Comparison of ENCODE assay signal across 27 cellular contexts in genomic region chr21:15446193-15446592, GRCh38.
DNase-seq lines count a peak whose midpoint lies in the region; ATAC-seq, FAIRE-seq and TF ChIP-seq lines count a peak whose summit lies in the region.
"Had no signal": no experiment of that assay in that cellular context is flagged by ENCODE, and none has a peak within 500 bp of the region (broad histone marks: within the 10 kb centered on the region; RNA-seq: fewer than 3 reads in every experiment).

No MANE protein-coding gene starts in this region.

- TF ChIP-seq CTCF in GM12878 (IDR thresholded peaks at IDR 0.05 in 2 of 3, conservative IDR thresholded peaks at IDR 0.05 in 1 of 3; ENCODE audit: control insufficient read depth in 2 of 3, extremely low read depth in 1 of 3, insufficient read depth in 1 of 3, low read depth in 3 of 3, low read length in 3 of 3) = no peak

- in situ Hi-C loops in GM12878 (cut with MboI) = no loop called here

- no peak for TF ChIP-seq EP300 in GM12878 (IDR thresholded peaks at IDR 0.05; ENCODE audit: borderline replicate concordance in 1 of 2, control insufficient read depth in 1 of 2, low read depth in 2 of 2, low read length in 2 of 2)

- H2AFZ ChIP-seq in GM12878 (ENCODE audit: control insufficient read depth, low read depth, low read length) = no peak overlapping the region
- H2AFZ ChIP-seq in trophoblast cell (ENCODE audit: insufficient read depth, low read length, poor library complexity) = no peak overlapping the region
- H2AFZ ChIP-seq: GM23248, hepatocyte, parathyroid adenoma had no signal

- no peak overlapping the region for H3K27ac ChIP-seq in GM12878 (ENCODE audit: control insufficient read depth, insufficient read depth)
- H3K27ac ChIP-seq in trophoblast cell (ENCODE audit: low read depth, low read length) = no peak overlapping the region
- H3K27ac ChIP-seq: breast epithelium, colonic mucosa, foreskin keratinocyte, GM23248, hepatocyte, parathyroid adenoma, thoracic aorta had no signal

- H4K91ac ChIP-seq in trophoblast cell (ENCODE audit: low read depth, low read length) = no peak overlapping the region

- peak overlapping the region; percentile 38 for H4K8ac ChIP-seq in trophoblast cell (ENCODE audit: low read depth, low read length)

- TF ChIP-seq POLR2A in GM12878 (IDR thresholded peaks at IDR 0.05; ENCODE audit: low read depth, low read length) = no peak

- H4K20me1 ChIP-seq in GM12878 (ENCODE audit: control insufficient read depth, insufficient read depth) = no peaks in the 10 kb centered on the region

- no peak overlapping the region for H3K14ac ChIP-seq in trophoblast cell (ENCODE audit: low read length)

- CTCF ChIA-PET in GM12878 (lab: Yijun Ruan, JAX) = no interaction called here

- H3K27me3 ChIP-seq in GM12878 (replicated peaks in 1 of 2; ENCODE audit: control insufficient read depth in 2 of 2, insufficient read depth in 2 of 2, low read length in 1 of 2) = no peaks in the 10 kb centered on the region
- H3K27me3 ChIP-seq in trophoblast cell (ENCODE audit: insufficient read depth, low read length) = no peaks in the 10 kb centered on the region
- H3K27me3 ChIP-seq: breast epithelium, colonic mucosa, foreskin keratinocyte, hepatocyte, right lobe of liver had no signal

- H3K9me3 ChIP-seq in GM12878 (replicated peaks; ENCODE audit: control insufficient read depth, insufficient read depth, low read length) = no peaks in the 10 kb centered on the region; the same call in 2 of the 3 replicates
- H3K9me3 ChIP-seq in trophoblast cell (ENCODE audit: insufficient read depth, low read depth, low read length) = no peaks in the 10 kb centered on the region
- H3K9me3 ChIP-seq: colonic mucosa, thoracic aorta had no signal

- WGBS in GM12878 (ENCODE audit: insufficient coverage, insufficient replicate concordance, low lambda C conversion rate, missing lambda C conversion rate) = 0% methylated on average over 3 of the region's 3 CpGs
- WGBS in trophoblast cell (ENCODE audit: extremely low coverage, insufficient coverage, insufficient read length) = no CpG with 5 or more reads among the region's 3 CpGs

- peak overlapping the region; percentile 80 for H2BK12ac ChIP-seq in trophoblast cell (ENCODE audit: low read length)

- H3K18ac ChIP-seq in trophoblast cell (ENCODE audit: low read length) = no peak overlapping the region

- H3K4me2 ChIP-seq in GM12878 (ENCODE audit: control insufficient read depth, insufficient read depth) (no peak overlapping the region), trophoblast cell (ENCODE audit: low read length) (no peak overlapping the region)
- H3K4me2 ChIP-seq: hepatocyte had no signal

- H3K36me3 ChIP-seq in GM12878 (ENCODE audit: control insufficient read depth in 2 of 2, insufficient read depth in 2 of 2, low read length in 1 of 2) (no peaks in the 10 kb centered on the region), trophoblast cell (ENCODE audit: control insufficient read depth in 1 of 2, insufficient read depth in 2 of 2, low read length in 2 of 2) (no peaks in the 10 kb centered on the region)
- H3K36me3 ChIP-seq: breast epithelium, colonic mucosa, right lobe of liver, thoracic aorta had no signal

- DNase-seq in CD1c-positive myeloid dendritic cell (ENCODE audit: extremely low spot score) = peak; percentile 13
- peak; percentile 78 for DNase-seq in LHCN-M2 (ENCODE audit: low read depth)
- DNase-seq in GM12878 (ENCODE audit: low read depth, low spot score) = no peak
- no peak for DNase-seq in trophoblast cell
- DNase-seq in occipital lobe (lab: John Stamatoyannopoulos, UW) = no peak
- no peak for DNase-seq in hepatic stellate cell (ENCODE audit: low spot score)
- DNase-seq: activated CD4-positive, alpha-beta T cell treated with anti-CD3 and anti-CD28 coated beads for 36 hours; activated CD8-positive, alpha-beta memory T cell treated with anti-CD3 and anti-CD28 coated beads for 24 hours; activated T-cell treated with anti-CD3 and anti-CD28 coated beads, Interleukin-2, amount 50 U/mL, for 24 hours; CD8-positive, alpha-beta memory T cell; colonic mucosa; foreskin keratinocyte; GM23248; midbrain; natural killer cell; NCI-H1092 treated with DMSO at 0.1 percent for 48 hours; NCI-H2029 treated with DMSO at 0.1 percent for 48 hours; NCI-H226; right lobe of liver; stimulated activated naive CD8-positive, alpha-beta T cell treated with anti-CD3 and anti-CD28 coated beads, Interleukin-15, Interleukin-2, amounts not matched to agents 100 U/mL and 50 U/mL, for 24 hours had no signal

- H3K23ac ChIP-seq in trophoblast cell (ENCODE audit: low read length) = no peak overlapping the region

- TF ChIP-seq RAD21 in GM12878 (IDR thresholded peaks at IDR 0.05; ENCODE audit: insufficient read depth, low read depth, low read length) = no peak

- peaks cover 7% of the 10 kb centered on the region for H3K79me1 ChIP-seq in trophoblast cell (ENCODE audit: low read length)

- H3K4me1 ChIP-seq in GM12878 (ENCODE audit: control insufficient read depth, insufficient read depth, low read length) (peaks cover 13% of the 10 kb centered on the region; the same call in 1 of the 2 replicates), trophoblast cell (ENCODE audit: control insufficient read depth in 1 of 2, insufficient read depth in 2 of 2, low read length in 2 of 2) (peaks cover 5 to 9% of the 10 kb centered on the region in 2 experiments)
- H3K4me1 ChIP-seq: breast epithelium, colonic mucosa, foreskin keratinocyte, parathyroid adenoma had no signal

- SMC1A ChIA-PET in GM12878 (lab: Charles Lee; ENCODE audit: uncharacterized antibody, unreplicated experiment) = no interaction called here

- ATAC-seq in GM12878 = 0 out of 3 replicates have a peak, but pooled peaks have one; percentile 21
- no peak for ATAC-seq in GM19467 (IDR thresholded peaks at IDR 0.05; ENCODE audit: unreplicated experiment)
- ATAC-seq: activated CD4-positive, alpha-beta T cell treated with anti-CD3 and anti-CD28 coated beads for 36 hours; esophagus mucosa; foreskin keratinocyte; natural killer cell; stimulated activated naive CD8-positive, alpha-beta T cell treated with anti-CD3 and anti-CD28 coated beads, Interleukin-15, Interleukin-2, amounts not matched to agents 100 U/mL and 50 U/mL, for 24 hours had no signal

- RAD21 ChIA-PET in GM12878 (lab: Charles Lee; ENCODE audit: unreplicated experiment) = interaction anchor here (0.6 kb wide), 1 partner anchor 860 kb away, joined by 3 read pairs; no protein-coding TSS in a partner anchor

- H3K79me2 ChIP-seq in GM12878 (ENCODE audit: control insufficient read depth, insufficient read depth, low read length) (no peaks in the 10 kb centered on the region), trophoblast cell (ENCODE audit: control insufficient read depth, insufficient read depth, low read length, poor library complexity) (no peaks in the 10 kb centered on the region)
- H3K79me2 ChIP-seq: hepatocyte, parathyroid adenoma had no signal

- FAIRE-seq in GM12878 (lab: Jason Lieb, UNC) = no peak
- FAIRE-seq: HTR-8/SVneo had no signal

- no peak overlapping the region for H2BK120ac ChIP-seq in trophoblast cell (ENCODE audit: insufficient read depth, low read length, poor library complexity)

- intact Hi-C loops in GM12878 (cut with micrococcal nuclease; ENCODE audit: unreplicated experiment) = no loop called here

- no peak overlapping the region for H4K12ac ChIP-seq in trophoblast cell (ENCODE audit: low read depth, low read length)

- H3K4ac ChIP-seq in trophoblast cell (ENCODE audit: low read depth, low read length) = no peak overlapping the region

- H3K9ac ChIP-seq in GM12878 (ENCODE audit: control insufficient read depth, insufficient read depth, low read length) = no peak overlapping the region
- no peak overlapping the region for H3K9ac ChIP-seq in trophoblast cell (ENCODE audit: low read length)
- H3K9ac ChIP-seq: GM23248, parathyroid adenoma had no signal

- H3K4me3 ChIP-seq in GM12878 (no peak overlapping the region), trophoblast cell (ENCODE audit: low read depth, low read length) (no peak overlapping the region)
- H3K4me3 ChIP-seq: breast epithelium, colonic mucosa, GM23248, hepatocyte, right lobe of liver, thoracic aorta had no signal

- BruUV-seq in GM12878 (replicated peaks; lab: Mats Ljungman, UMichigan) = no TSS peak

- H2AK5ac ChIP-seq in trophoblast cell (ENCODE audit: low read length) = no peak overlapping the region

- no peak overlapping the region for H2BK5ac ChIP-seq in trophoblast cell (ENCODE audit: low read depth, low read length, poor library complexity)

- POLR2A ChIA-PET in GM12878 (lab: Charles Lee) = no interaction called here

TF ChIP-seq in GM12878, 131 proteins besides CTCF, POLR2A, EP300 and RAD21 (continues in another document):
- TF ChIP-seq MXI1 (IDR thresholded peaks at IDR 0.05; ENCODE audit: low read depth, low read length) = no peak
- no peak for TF ChIP-seq BRCA1 (IDR thresholded peaks at IDR 0.05; ENCODE audit: low read depth, low read length)
- no peak for TF ChIP-seq RUNX3 (IDR thresholded peaks at IDR 0.05; ENCODE audit: low read length)
- no peak for TF ChIP-seq BACH1 (IDR thresholded peaks at IDR 0.05; ENCODE audit: borderline replicate concordance)
- TF ChIP-seq PKNOX1 (IDR thresholded peaks at IDR 0.05) = no peak
- no peak for TF ChIP-seq IRF4 (IDR thresholded peaks at IDR 0.05; ENCODE audit: low read depth, low read length)
- no peak for TF ChIP-seq TAF1 (IDR thresholded peaks at IDR 0.05; ENCODE audit: borderline replicate concordance, low read depth, low read length)
- TF ChIP-seq NR2F1 (conservative IDR thresholded peaks at IDR 0.05) = no peak

Comparison
In these comparisons a context has a peak if more than half of its experiments do, and no peak if none do; other contexts are left out.
1. DNase-seq: peak in CD1c-positive myeloid dendritic cell (single experiment) and LHCN-M2 (single experiment); none in GM12878 (single experiment), trophoblast cell (0 of 2), occipital lobe (single experiment) and hepatic stellate cell (single experiment).